Comparison of ENCODE assay signal across 9 cellular contexts in the genomic region with DNA sequence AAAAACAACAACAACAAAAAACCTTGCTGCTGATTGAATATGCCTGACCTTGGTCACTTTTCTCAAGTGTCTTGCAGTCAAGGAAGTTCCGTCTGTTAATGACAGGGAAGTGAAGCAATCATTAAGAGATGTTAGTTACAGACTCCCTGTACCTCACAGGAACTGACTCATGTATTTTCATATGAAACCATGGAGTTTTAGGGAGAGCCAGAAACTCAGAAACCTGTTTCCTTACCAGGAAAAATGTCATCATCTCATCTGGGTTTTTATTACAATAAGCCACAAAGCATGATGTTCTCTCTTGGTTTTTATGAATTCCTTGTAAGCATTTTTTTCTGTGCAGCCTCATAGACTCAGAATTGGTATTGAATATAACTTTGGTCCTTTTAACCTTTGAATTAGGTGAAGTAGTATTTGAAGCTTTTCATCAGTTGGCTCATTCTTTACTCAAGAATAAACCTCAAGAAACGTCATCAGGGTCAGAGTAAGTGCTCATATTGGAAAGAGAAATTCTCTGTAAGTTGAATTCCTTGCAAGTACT. TPM values are rescaled to one million over a fixed set of nuclear protein-coding genes. Genes with fewer than 3 reads are reported as not detected.
DNase-seq lines count a peak whose midpoint lies in the region; ATAC-seq, FAIRE-seq and TF ChIP-seq lines count a peak whose summit lies in the region.
"Had no signal": no experiment of that assay in that cellular context is flagged by ENCODE, and none has a peak within 500 bp of the region (broad histone marks: within the 10 kb centered on the region; RNA-seq: fewer than 3 reads in every experiment).

No MANE protein-coding gene starts in this region.

- TF ChIP-seq POLR2A in adrenal gland (IDR thresholded peaks at IDR 0.05) (no peak), uterus (IDR thresholded peaks at IDR 0.05) (no peak)

- no peak overlapping the region for H3K4me3 Mint-ChIP-seq in activated T-cell treated with anti-CD3 and anti-CD28 coated beads, Interleukin-2, amount 50 U/mL, for 24 hours
- H3K4me3 Mint-ChIP-seq: CD4-positive, alpha-beta memory T cell had no signal

- peak; percentile 43 for FAIRE-seq in islet of Langerhans (lab: Jason Lieb, UNC)

- no peaks in the 10 kb centered on the region for H3K27me3 Mint-ChIP-seq in activated T-cell treated with anti-CD3 and anti-CD28 coated beads, Interleukin-2, amount 50 U/mL, for 24 hours
- H3K27me3 Mint-ChIP-seq: CD4-positive, alpha-beta memory T cell had no signal

- WGBS in adrenal gland, 4 donors, result 8 to 18% (median 14%) methylated on average over 2 of the region's 2 CpGs

- peaks cover 11% of the 10 kb centered on the region for H3K36me3 Mint-ChIP-seq in activated T-cell treated with anti-CD3 and anti-CD28 coated beads, Interleukin-2, amount 50 U/mL, for 24 hours (ENCODE audit: low read depth)

- H3K4me3 ChIP-seq in adrenal gland (peak overlapping the region in 1 of 4 donors; percentile 4), uterus (no peak overlapping the region)

- DNase-seq in activated T-cell treated with anti-CD3 and anti-CD28 coated beads, Interleukin-2, amount 50 U/mL, for 24 hours, result no peak
- DNase-seq in activated T-cell treated with anti-CD3 and anti-CD28 coated beads, Interleukin-2, amount 50 U/mL, for 48 hours, result no peak
- DNase-seq in adrenal gland, result no peak
- no peak for DNase-seq in uterus
- no peak for DNase-seq in NCI-H1048 (lab: John Stamatoyannopoulos, UW)
- no peak for DNase-seq in NCI-H2227 (lab: John Stamatoyannopoulos, UW; ENCODE audit: unreplicated experiment)
- DNase-seq: CD4-positive, alpha-beta memory T cell had no signal

- no peak for ATAC-seq in GM19324 (IDR thresholded peaks at IDR 0.05; ENCODE audit: low FRiP score, unreplicated experiment)

- H3K4me1 Mint-ChIP-seq in activated T-cell treated with anti-CD3 and anti-CD28 coated beads, Interleukin-2, amount 50 U/mL, for 24 hours (ENCODE audit: low read depth), result peaks cover 36% of the 10 kb centered on the region

- no peaks in the 10 kb centered on the region for H3K9me3 Mint-ChIP-seq in activated T-cell treated with anti-CD3 and anti-CD28 coated beads, Interleukin-2, amount 50 U/mL, for 24 hours
- H3K9me3 Mint-ChIP-seq: CD4-positive, alpha-beta memory T cell had no signal

- no peak for TF ChIP-seq CTCF in adrenal gland (IDR thresholded peaks at IDR 0.05)
- TF ChIP-seq CTCF in uterus (IDR thresholded peaks at IDR 0.05), result no peak

- H3K9me3 ChIP-seq in adrenal gland (replicated peaks in 1 of 3) (no peaks in the 10 kb centered on the region), uterus (no peaks in the 10 kb centered on the region)

- intact Hi-C loops in adrenal gland (cut with DNase I), result no loop called here
- intact Hi-C loops in uterus (cut with DNase I; ENCODE audit: low total_unique reads), result no loop called here

- H3K36me3 ChIP-seq in adrenal gland (replicated peaks in 1 of 2) (no peaks in the 10 kb centered on the region), uterus (no peaks in the 10 kb centered on the region)

- H3K27me3 ChIP-seq in adrenal gland, result no peaks in the 10 kb centered on the region
- no peaks in the 10 kb centered on the region for H3K27me3 ChIP-seq in uterus

- H3K27ac Mint-ChIP-seq in activated T-cell treated with anti-CD3 and anti-CD28 coated beads, Interleukin-2, amount 50 U/mL, for 24 hours, result peak overlapping the region; percentile 98
- H3K27ac Mint-ChIP-seq: CD4-positive, alpha-beta memory T cell had no signal

- H3K4me1 ChIP-seq in adrenal gland (replicated peaks in 1 of 2) (peaks cover 40 to 66% of the 10 kb centered on the region in 2 donors), uterus (peaks cover 9% of the 10 kb centered on the region in 2 donors)

- peak overlapping the region; percentile 64 to 86 (median 78) for H3K27ac ChIP-seq in adrenal gland
- H3K27ac ChIP-seq in uterus, result peak overlapping the region; percentile 68 to 69

RNA-seq across cellular contexts. Expression of a gene that starts 10.3 kb away (rescaled TPM):
- 10 to 100 TPM; 18.0 to 64.4 (median 36.5) TPM for total RNA-seq in adrenal gland
- 10 to 100 TPM; 35.0 to 74.0 (median 54.8) TPM for polyA plus RNA-seq in adrenal gland
- total RNA-seq in uterus, result 100 to 1,000 TPM in 1 of 4 donors, 10 to 100 TPM in 3; 40.0 to 201 (median 51.0) TPM

RNA-seq across cellular contexts. Expression of a gene that starts 10.7 kb away (rescaled TPM):
- 10 to 100 TPM; 18.8 to 47.2 (median 27.2) TPM for total RNA-seq in adrenal gland
- 10 to 100 TPM in 1 of 3 donors, 1 to 10 TPM in 2; 7.2 to 12.3 (median 9.8) TPM for polyA plus RNA-seq in adrenal gland
- 10 to 100 TPM; 14.7 to 38.0 (median 21.5) TPM for total RNA-seq in uterus
